ENCODE assay signal across 7 cellular contexts in the genomic region with DNA sequence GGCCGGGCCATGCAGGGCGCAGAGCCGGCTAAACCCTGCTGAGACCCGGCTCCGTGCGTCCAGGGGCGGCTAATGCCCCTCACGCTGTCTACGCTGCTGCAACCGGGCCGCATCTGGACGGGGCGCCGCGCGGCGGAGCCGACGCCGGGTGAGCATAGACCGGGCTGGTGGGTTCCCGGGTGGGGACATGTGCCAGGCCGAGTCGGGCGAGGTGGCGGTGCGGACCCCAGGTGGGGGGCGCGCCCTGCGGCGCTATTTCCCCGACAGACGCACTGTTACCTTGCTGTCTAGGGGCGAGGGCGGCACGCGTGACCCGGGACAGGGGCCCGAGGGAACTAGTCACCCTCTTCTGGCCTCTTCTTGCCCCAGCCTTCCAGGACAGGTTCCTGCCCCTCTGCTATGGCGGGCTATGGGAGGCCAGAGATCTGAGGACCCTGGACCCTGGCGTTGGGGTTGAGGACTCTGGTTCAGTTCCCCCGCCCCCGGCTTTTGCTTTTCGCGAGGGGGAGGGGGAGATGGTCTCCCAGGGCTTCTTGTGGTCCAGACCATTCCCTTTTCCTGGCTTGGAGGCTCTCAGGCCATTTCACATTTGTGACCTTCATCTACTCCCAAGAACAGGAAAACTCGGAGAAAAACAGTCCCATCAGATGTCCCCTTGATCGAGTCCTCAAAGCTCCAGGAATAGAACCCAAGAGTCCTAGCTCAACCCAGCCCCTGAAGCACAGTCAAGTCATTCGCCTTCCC. TPM values are rescaled to one million over a fixed set of nuclear protein-coding genes. Genes with fewer than 3 reads are reported as not detected.
DNase-seq lines count a peak whose midpoint lies in the region; ATAC-seq, FAIRE-seq and TF ChIP-seq lines count a peak whose summit lies in the region.

No MANE protein-coding gene starts in this region.

- intact Hi-C loops in ovary (cut with DNase I) = no loop called here

- 1 to 4% (median 1%) methylated on average over 21 to 48 of the region's 48 CpGs for WGBS in ovary, 3 donors

- peaks cover 9% of the 10 kb centered on the region for H3K36me3 ChIP-seq in fibroblast of lung (ENCODE audit: control insufficient read depth, insufficient read depth, low read length)
- no peaks in the 10 kb centered on the region for H3K36me3 ChIP-seq in ovary

- ATAC-seq in GM18858 (IDR thresholded peaks at IDR 0.05; ENCODE audit: unreplicated experiment) = peak; percentile 24
- peak; percentile 32 for ATAC-seq in HG02943 (IDR thresholded peaks at IDR 0.05; ENCODE audit: low read depth, unreplicated experiment)

- TF ChIP-seq POLR2A in ovary (IDR thresholded peaks at IDR 0.05) (no peak), GM12891 (IDR thresholded peaks at IDR 0.05; ENCODE audit: low read depth, low read length) (no peak)

- no peaks in the 10 kb centered on the region for H4K20me1 ChIP-seq in fibroblast of lung (ENCODE audit: control insufficient read depth, extremely low read depth, insufficient read depth, low read length)

- H3K9me3 ChIP-seq in fibroblast of lung (ENCODE audit: control insufficient read depth, insufficient read depth, low read depth, low read length) (no peaks in the 10 kb centered on the region), ovary (no peaks in the 10 kb centered on the region)

- peak overlapping the region; percentile 71 to 86 (median 81) for H3K4me3 ChIP-seq in fibroblast of lung (replicated peaks in 1 of 4; ENCODE audit: control extremely low read depth in 1 of 4, insufficient read depth in 1 of 4, low read depth in 3 of 4, low read length in 4 of 4)
- peak overlapping the region; percentile 60 for H3K4me3 ChIP-seq in ovary

- peaks cover 2% of the 10 kb centered on the region for H3K4me1 ChIP-seq in fibroblast of lung (ENCODE audit: control insufficient read depth, extremely low read depth, insufficient read depth, low read length)
- peaks cover 4% of the 10 kb centered on the region for H3K4me1 ChIP-seq in ovary (ENCODE audit: insufficient read depth)

- TF ChIP-seq CTCF in fibroblast of lung (conservative IDR thresholded peaks at IDR 0.05 in 1 of 2, IDR thresholded peaks at IDR 0.05 in 1 of 2; ENCODE audit: low read depth in 1 of 2, low read length in 2 of 2) (no peak), ovary (IDR thresholded peaks at IDR 0.05) (no peak)

- H3K9ac ChIP-seq in fibroblast of lung (ENCODE audit: insufficient read depth, low read length) = peak overlapping the region; percentile 62

- FAIRE-seq in GM12891 (lab: Jason Lieb, UNC) = no peak

- peak overlapping the region; percentile 87 for H2AFZ ChIP-seq in fibroblast of lung (ENCODE audit: low read length)

- H3K4me2 ChIP-seq in fibroblast of lung (ENCODE audit: extremely low read depth, insufficient read depth, low read length) = peak overlapping the region; percentile 99

- no peaks in the 10 kb centered on the region for H3K27me3 ChIP-seq in fibroblast of lung (ENCODE audit: control insufficient read depth, insufficient read depth, low read length)
- no peaks in the 10 kb centered on the region for H3K27me3 ChIP-seq in ovary

- no peaks in the 10 kb centered on the region for H3K79me2 ChIP-seq in fibroblast of lung (ENCODE audit: control insufficient read depth, insufficient read depth, low read length)

- no peak for TF ChIP-seq EP300 in ovary (IDR thresholded peaks at IDR 0.05)

- H3K27ac ChIP-seq in fibroblast of lung (ENCODE audit: insufficient read depth, low read length) = no peak overlapping the region
- no peak overlapping the region for H3K27ac ChIP-seq in ovary

- DNase-seq in SW480 (ENCODE audit: low spot score) = peak; percentile 24
- DNase-seq in fibroblast of lung (ENCODE audit: low read depth in 2 of 2) = peak in 1 of 2 donors; percentile 9
- peak in 2 of 5 donors; percentile 42 to 57 for DNase-seq in ovary
- DNase-seq in CD1c-positive myeloid dendritic cell (ENCODE audit: extremely low spot score) = no peak
- DNase-seq in GM12891 (ENCODE audit: insufficient read length, low spot score) = no peak

TF ChIP-seq in GM12891, 5 proteins besides CTCF, POLR2A, EP300 and RAD21:
- TF ChIP-seq POU2F2 (IDR thresholded peaks at IDR 0.05; ENCODE audit: low read depth, low read length) (no peak), SPI1 (IDR thresholded peaks at IDR 0.05; ENCODE audit: low read depth, low read length) (no peak), PAX5 (IDR thresholded peaks at IDR 0.05; ENCODE audit: insufficient read depth, low read length, severe bottlenecking) (no peak), TAF1 (IDR thresholded peaks at IDR 0.05; ENCODE audit: low read depth, low read length) (no peak), POLR2AphosphoS5 (IDR thresholded peaks at IDR 0.05; ENCODE audit: low read depth, low read length) (no peak)
TF ChIP-seq in GM12891: peak in this region for 0.

RNA-seq across cellular contexts. Expression of a gene that starts 0.5 kb away (rescaled TPM):
- total RNA-seq in fibroblast of lung (11.7 and 11.8 TPM in 2 replicates), ovary (10 to 100 TPM in 5 of 7 donors, 1 to 10 TPM in 2; 8.8 to 22.4 (median 11.0) TPM)
- polyA plus RNA-seq in fibroblast of lung (10.3 and 13.3 TPM in 2 replicates), ovary (1 to 10 TPM; 4.8 to 8.7 TPM)
- polyA plus RNA-seq in fibroblast of lung (2012) = 14.3 and 19.7 TPM in 2 replicates
- polyA minus RNA-seq in fibroblast of lung (ENCODE audit: low replicate concordance) = 45.9 and 48.8 TPM in 2 replicates
- polyA plus RNA-seq in GM12891 (2012; ENCODE audit: low read depth, missing spikeins) = 4.8 TPM

RNA-seq across cellular contexts. Expression of a gene that starts 18.2 kb away (rescaled TPM):
- 11.2 and 12.6 TPM in 2 replicates for total RNA-seq in fibroblast of lung
- polyA plus RNA-seq in fibroblast of lung = 18.3 and 18.7 TPM in 2 replicates
- polyA plus RNA-seq in fibroblast of lung (2012) = 25.1 and 27.4 TPM in 2 replicates
- 33.6 and 39.6 TPM in 2 replicates for polyA minus RNA-seq in fibroblast of lung (ENCODE audit: low replicate concordance)
- total RNA-seq in ovary = 10 to 100 TPM; 24.4 to 75.7 (median 34.2) TPM
- polyA plus RNA-seq in ovary = 10 to 100 TPM; 22.0 to 38.0 TPM
- 31.6 TPM for polyA plus RNA-seq in GM12891 (2012; ENCODE audit: low read depth, missing spikeins)

RNA-seq across cellular contexts. Expression of a gene that starts 18.6 kb away (rescaled TPM):
- total RNA-seq in fibroblast of lung (18.7 and 22.6 TPM in 2 replicates), ovary (10 to 100 TPM in 6 of 7 donors, 1 to 10 TPM in 1; 4.6 to 29.4 (median 19.7) TPM)
- polyA plus RNA-seq in fibroblast of lung (10.4 and 13.7 TPM in 2 replicates), ovary (10 to 100 TPM in 1 of 2 donors, 1 to 10 TPM in 1; 9.7 to 20.7 TPM)
- 26.4 and 31.2 TPM in 2 replicates for polyA plus RNA-seq in fibroblast of lung (2012)
- polyA minus RNA-seq in fibroblast of lung (ENCODE audit: low replicate concordance) = 24.7 and 36.3 TPM in 2 replicates
- 18.9 TPM for polyA plus RNA-seq in GM12891 (2012; ENCODE audit: low read depth, missing spikeins)

RNA-seq across cellular contexts. Expression of a gene that starts 30.3 kb away (rescaled TPM):
- 23.6 and 28.6 TPM in 2 replicates for total RNA-seq in fibroblast of lung
- polyA plus RNA-seq in fibroblast of lung = 35.3 and 43.3 TPM in 2 replicates
- polyA plus RNA-seq in fibroblast of lung (2012) = 60.2 and 74.6 TPM in 2 replicates
- 103 and 104 TPM in 2 replicates for polyA minus RNA-seq in fibroblast of lung (ENCODE audit: low replicate concordance)
- total RNA-seq in ovary = 10 to 100 TPM; 20.5 to 51.4 (median 36.0) TPM
- polyA plus RNA-seq in ovary = 10 to 100 TPM; 22.1 to 41.4 TPM
- polyA plus RNA-seq in GM12891 (2012; ENCODE audit: low read depth, missing spikeins) = 46.8 TPM
